ENCODE assay signal across 29 cellular contexts in genomic region chr5:2207109-2207399, GRCh38.
"Had no signal": no experiment of that assay in that cellular context is flagged by ENCODE, and none has a peak within 500 bp of the region (broad histone marks: within the 10 kb centered on the region; RNA-seq: fewer than 3 reads in every experiment).

No MANE protein-coding gene starts in this region.

- H3K27ac ChIP-seq: heart right ventricle, hepatocyte, left lung, lower lobe of right lung, neutrophil, parathyroid adenoma, right atrium auricular region, skin epidermis, stomach, suprapubic skin, thoracic aorta, tibial nerve, uterus had no signal

- H3K4me1 Mint-ChIP-seq: mesothelial cell of epicardium; natural killer cell; stimulated activated naive B cell treated with anti-CD40 and anti-IgM and Interleukin-4, amounts not matched to agents 10 μg/mL and 1 μg/mL and 100 μg/mL, for 72 hours had no signal

- H3K36me3 ChIP-seq: heart right ventricle, left lung, lower lobe of right lung, neutrophil, right atrium auricular region, stomach, suprapubic skin, thoracic aorta, tibial nerve, uterus had no signal

- ATAC-seq: left cardiac atrium; sciatic nerve; stimulated activated naive B cell treated with anti-CD40 and anti-IgM and Interleukin-4, amounts not matched to agents 10 μg/mL and 1 μg/mL and 100 μg/mL, for 72 hours; stimulated activated naive CD8-positive, alpha-beta T cell treated with anti-CD3 and anti-CD28 coated beads, Interleukin-15, Interleukin-2, amounts not matched to agents 100 U/mL and 50 U/mL, for 24 hours had no signal

- H3K9me3 Mint-ChIP-seq: mesothelial cell of epicardium, natural killer cell, type B pancreatic cell had no signal

- DNase-seq: heart right ventricle; kidney glomerular epithelial cell; left cardiac atrium; left lung; lower lobe of right lung; mammary epithelial cell; mesenchymal stem cell; naive B cell; natural killer cell; nephron progenitor cell; occipital lobe; stimulated activated CD4-positive, alpha-beta T cell treated with anti-CD3 and anti-CD28 coated beads, Interleukin-12 subunit alpha, Interleukin-12 subunit beta, amount 100 ng/mL, for 4 hours; stimulated activated CD4-positive, alpha-beta T cell treated with anti-CD3 and anti-CD28 coated beads, Interleukin-15, amount 100 ng/mL, for 24 hours; stimulated activated CD4-positive, alpha-beta T cell treated with anti-CD3 and anti-CD28 coated beads, Interleukin-4, amount 100 ng/mL, for 1 hour; stimulated activated naive B cell treated with anti-CD40 and anti-IgM and Interleukin-4, amounts not matched to agents 10 μg/mL and 1 μg/mL and 100 μg/mL, for 72 hours; stimulated activated naive CD8-positive, alpha-beta T cell treated with anti-CD3 and anti-CD28 coated beads, Interleukin-15, Interleukin-2, amounts not matched to agents 100 U/mL and 50 U/mL, for 24 hours; stomach; uterus had no signal

- H3K4me1 ChIP-seq: heart right ventricle, left lung, lower lobe of right lung, parathyroid adenoma, right atrium auricular region, stomach, suprapubic skin, tibial nerve, uterus had no signal

- H3K27me3 ChIP-seq: right atrium auricular region, suprapubic skin, tibial nerve, uterus had no signal

- H3K4me3 Mint-ChIP-seq: mesothelial cell of epicardium; naive B cell; natural killer cell; nephron progenitor cell; stimulated activated naive B cell treated with anti-CD40 and anti-IgM and Interleukin-4, amounts not matched to agents 10 μg/mL and 1 μg/mL and 100 μg/mL, for 72 hours; type B pancreatic cell had no signal

- H3K36me3 Mint-ChIP-seq: mesothelial cell of epicardium; naive B cell; natural killer cell; stimulated activated naive B cell treated with anti-CD40 and anti-IgM and Interleukin-4, amounts not matched to agents 10 μg/mL and 1 μg/mL and 100 μg/mL, for 72 hours; type B pancreatic cell had no signal

- H3K27ac Mint-ChIP-seq: mesothelial cell of epicardium; naive B cell; natural killer cell; nephron progenitor cell; stimulated activated naive B cell treated with anti-CD40 and anti-IgM and Interleukin-4, amounts not matched to agents 10 μg/mL and 1 μg/mL and 100 μg/mL, for 72 hours; type B pancreatic cell had no signal

- H3K4me3 ChIP-seq: heart right ventricle, hepatocyte, left lung, lower lobe of right lung, right atrium auricular region, skin epidermis, stomach, suprapubic skin, thoracic aorta, tibial nerve, uterus had no signal

- H3K9me3 ChIP-seq: heart right ventricle, left lung, lower lobe of right lung, neutrophil, right atrium auricular region, stomach, suprapubic skin, thoracic aorta, uterus had no signal
